ENCODE assay signal across 23 cellular contexts in the genomic region with DNA sequence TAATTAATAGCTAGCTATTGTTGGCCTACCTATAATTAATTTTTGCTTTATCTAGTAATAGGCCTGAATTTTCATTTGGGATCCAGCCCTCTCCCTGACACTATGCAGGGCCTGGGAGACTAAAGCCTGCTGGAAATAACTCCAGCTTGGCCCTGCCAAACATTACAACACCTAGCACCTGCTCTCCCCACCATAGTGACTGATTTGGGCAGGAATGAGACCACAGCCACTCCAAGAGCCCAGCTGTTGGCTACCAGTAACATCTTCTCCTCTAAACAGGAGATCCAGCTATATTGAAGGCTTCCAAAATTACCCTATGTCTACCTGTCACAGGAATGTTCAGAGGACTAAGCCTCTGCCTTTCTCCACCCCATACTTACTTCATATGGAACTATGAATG.
"Had no signal": no experiment of that assay in that cellular context is flagged by ENCODE, and none has a peak within 500 bp of the region (broad histone marks: within the 10 kb centered on the region; RNA-seq: fewer than 3 reads in every experiment).

No MANE protein-coding gene starts in this region.

- DNase-seq: colonic mucosa; cortex of kidney; dermis blood vessel endothelial cell; dorsolateral prefrontal cortex; effector CD4-positive, alpha-beta T cell; effector CD8-positive, alpha-beta T cell; effector memory CD4-positive, alpha-beta T cell; effector memory CD8-positive, alpha-beta T cell; endodermal cell; erythroblast; esophagus squamous epithelium; foreskin fibroblast; foreskin keratinocyte; foreskin melanocyte; gastrocnemius medialis; head of caudate nucleus; heart left ventricle; heart right ventricle had no signal

- H3K4me1 ChIP-seq: colonic mucosa, esophagus muscularis mucosa, esophagus squamous epithelium, foreskin keratinocyte, gastrocnemius medialis, gastroesophageal sphincter, heart left ventricle, heart right ventricle had no signal

- H3K27me3 ChIP-seq: colonic mucosa, esophagus muscularis mucosa, esophagus squamous epithelium, foreskin keratinocyte, gastrocnemius medialis, gastroesophageal sphincter, heart left ventricle had no signal

- H3K4me3 ChIP-seq: colonic mucosa, coronary artery, dorsolateral prefrontal cortex, esophagus muscularis mucosa, esophagus squamous epithelium, gastrocnemius medialis, gastroesophageal sphincter, heart left ventricle, heart right ventricle had no signal

- H3K27ac Mint-ChIP-seq: dendritic cell treated with granulocyte-macrophage colony-stimulating factor and Interleukin-4, amounts not matched to agents 40 ng/mL and 50 ng/mL, for 4 days; effector memory CD8-positive, alpha-beta T cell; endodermal cell had no signal

- H3K4me3 Mint-ChIP-seq: dendritic cell treated with granulocyte-macrophage colony-stimulating factor and Interleukin-4, amounts not matched to agents 40 ng/mL and 50 ng/mL, for 4 days; effector memory CD8-positive, alpha-beta T cell; endodermal cell had no signal

- H3K27ac ChIP-seq: colonic mucosa, coronary artery, dorsolateral prefrontal cortex, epithelial cell of prostate, esophagus muscularis mucosa, esophagus squamous epithelium, foreskin keratinocyte, gastrocnemius medialis, gastroesophageal sphincter, heart left ventricle, heart right ventricle had no signal

- H3K36me3 ChIP-seq: colonic mucosa, esophagus muscularis mucosa, esophagus squamous epithelium, gastrocnemius medialis, gastroesophageal sphincter, heart left ventricle, heart right ventricle had no signal

- H3K27me3 Mint-ChIP-seq: dendritic cell treated with granulocyte-macrophage colony-stimulating factor and Interleukin-4, amounts not matched to agents 40 ng/mL and 50 ng/mL, for 4 days had no signal

- H3K9me3 Mint-ChIP-seq: dendritic cell treated with granulocyte-macrophage colony-stimulating factor and Interleukin-4, amounts not matched to agents 40 ng/mL and 50 ng/mL, for 4 days; effector memory CD8-positive, alpha-beta T cell had no signal

- H3K9me3 ChIP-seq: colonic mucosa, esophagus muscularis mucosa, esophagus squamous epithelium, gastrocnemius medialis, gastroesophageal sphincter, heart left ventricle, heart right ventricle had no signal

- H3K4me1 Mint-ChIP-seq: endodermal cell had no signal
